Comparison of ENCODE assay signal across 9 cellular contexts in genomic region chr2:240021488-240022104, GRCh38. TPM values are rescaled to one million over a fixed set of nuclear protein-coding genes. Genes with fewer than 3 reads are reported as not detected.
DNase-seq lines count a peak whose midpoint lies in the region; ATAC-seq and TF ChIP-seq lines count a peak whose summit lies in the region.
"Had no signal": no experiment of that assay in that cellular context is flagged by ENCODE, and none has a peak within 500 bp of the region (broad histone marks: within the 10 kb centered on the region; RNA-seq: fewer than 3 reads in every experiment).

No MANE protein-coding gene starts in this region.

- DNase-seq in Ammon's horn (ENCODE audit: low spot score) = peak; percentile 59
- peak; percentile 91 for DNase-seq in H7
- DNase-seq in NOMO-1 treated with DMSO at 0.1 percent for 48 hours (lab: John Stamatoyannopoulos, UW; ENCODE audit: unreplicated experiment) = peak; percentile 52
- DNase-seq in activated CD8-positive, alpha-beta memory T cell treated with anti-CD3 and anti-CD28 coated beads, Interleukin-2, amount 50 U/mL, for 48 hours = peak; percentile 82
- no peak for DNase-seq in esophagus squamous epithelium (lab: John Stamatoyannopoulos, UW)
- DNase-seq in neuronal stem cell (ENCODE audit: low spot score) = peak; percentile 59
- DNase-seq in thoracic aorta (ENCODE audit: low spot score) = no peak
- DNase-seq in COR-L47 (lab: John Stamatoyannopoulos, UW) = no peak

- TF ChIP-seq CTCF in esophagus squamous epithelium (IDR thresholded peaks at IDR 0.05) = peak; percentile 41 to 76 (median 62)
- TF ChIP-seq CTCF in thoracic aorta (IDR thresholded peaks at IDR 0.05) = peak; percentile 57

- no peak overlapping the region for H3K23ac ChIP-seq in neuronal stem cell (ENCODE audit: low read depth, low read length, poor library complexity)

- H3K4ac ChIP-seq in neuronal stem cell (ENCODE audit: low read length) = no peak overlapping the region

- no peak overlapping the region for H4K91ac ChIP-seq in neuronal stem cell (ENCODE audit: low read depth, low read length, poor library complexity)

- H2BK12ac ChIP-seq in neuronal stem cell (ENCODE audit: low read length) = no peak overlapping the region

- intact Hi-C loops in esophagus squamous epithelium (cut with DNase I) = no loop called here

- H2BK15ac ChIP-seq in neuronal stem cell (ENCODE audit: low read length) = no peak overlapping the region

- no peak overlapping the region for H2AK5ac ChIP-seq in neuronal stem cell (ENCODE audit: low read depth, low read length)

- no peaks in the 10 kb centered on the region for H3K27me3 ChIP-seq in H7 (ENCODE audit: control insufficient read depth, insufficient read depth, low read length)
- H3K27me3 ChIP-seq in esophagus squamous epithelium = no peaks in the 10 kb centered on the region
- H3K27me3 ChIP-seq in neuronal stem cell (ENCODE audit: control insufficient read depth in 3 of 3, insufficient read depth in 3 of 3, low read depth in 1 of 3, low read length in 3 of 3) = no peaks in the 10 kb centered on the region
- no peaks in the 10 kb centered on the region for H3K27me3 ChIP-seq in thoracic aorta (replicated peaks; ENCODE audit: insufficient read depth)

- no peak overlapping the region for H4K8ac ChIP-seq in neuronal stem cell (ENCODE audit: low read depth, low read length)

- H3K36me3 ChIP-seq in H7 (replicated peaks; ENCODE audit: control insufficient read depth, insufficient read depth, low read length) (peaks cover 23% of the 10 kb centered on the region), esophagus squamous epithelium (peaks cover 25 to 47% (median 32%) of the 10 kb centered on the region in 3 donors), neuronal stem cell (replicated peaks in 1 of 2; ENCODE audit: control insufficient read depth in 2 of 2, insufficient read depth in 2 of 2, low read length in 2 of 2) (peaks cover 34 to 46% of the 10 kb centered on the region in 2 donors), thoracic aorta (peaks cover 33% of the 10 kb centered on the region)

- H3K14ac ChIP-seq in neuronal stem cell (ENCODE audit: low read length) = no peak overlapping the region

- no peak overlapping the region for H2AFZ ChIP-seq in neuronal stem cell (ENCODE audit: low read length)

- H3K27ac ChIP-seq in esophagus squamous epithelium (no peak overlapping the region), neuronal stem cell (replicated peaks; ENCODE audit: low read length) (no peak overlapping the region), thoracic aorta (no peak overlapping the region)
- H3K27ac ChIP-seq: skin epidermis had no signal

- H3K4me1 ChIP-seq in esophagus squamous epithelium (peaks cover 9 to 33% (median 14%) of the 10 kb centered on the region in 3 donors), neuronal stem cell (ENCODE audit: control insufficient read depth in 2 of 2, insufficient read depth in 1 of 2, low read depth in 1 of 2, low read length in 2 of 2) (peaks cover 0 to 4% of the 10 kb centered on the region in 2 donors), thoracic aorta (ENCODE audit: control insufficient read depth in 1 of 2, low read depth in 2 of 2) (peaks cover 9 to 12% of the 10 kb centered on the region in 2 donors)

- H3K9me3 ChIP-seq in esophagus squamous epithelium (no peaks in the 10 kb centered on the region), neuronal stem cell (replicated peaks in 1 of 2; ENCODE audit: control insufficient read depth in 2 of 2, insufficient read depth in 1 of 2, low read depth in 1 of 2, low read length in 2 of 2) (no peaks in the 10 kb centered on the region), thoracic aorta (no peaks in the 10 kb centered on the region)

- no peak for ATAC-seq in thoracic aorta (ENCODE audit: insufficient number of reproducible peaks, low FRiP score, low read depth)

- no peak overlapping the region for H2BK120ac ChIP-seq in neuronal stem cell (ENCODE audit: low read depth, low read length)

- peaks cover 11% of the 10 kb centered on the region for H3K79me1 ChIP-seq in neuronal stem cell (ENCODE audit: low read depth, low read length)

- no peak overlapping the region for H3K9ac ChIP-seq in neuronal stem cell (ENCODE audit: low read depth, low read length, poor library complexity)

- H3K18ac ChIP-seq in neuronal stem cell (ENCODE audit: low read length) = no peak overlapping the region

- H3K4me2 ChIP-seq in neuronal stem cell (ENCODE audit: insufficient read depth, low read length, poor library complexity, severe bottlenecking) = no peak overlapping the region

- no peak for TF ChIP-seq POLR2A in esophagus squamous epithelium (IDR thresholded peaks at IDR 0.05)

- H3K4me3 ChIP-seq in H7 (ENCODE audit: insufficient read depth, low read depth, low read length) (no peak overlapping the region), esophagus squamous epithelium (no peak overlapping the region), neuronal stem cell (ENCODE audit: low read length in 2 of 2) (no peak overlapping the region), thoracic aorta (no peak overlapping the region)
- H3K4me3 ChIP-seq: skin epidermis had no signal

- 39 to 58% methylated on average over 3 to 9 of the region's 9 CpGs for WGBS in esophagus squamous epithelium, 2 donors
- no CpG with 5 or more reads among the region's 9 CpGs for WGBS in neuronal stem cell (ENCODE audit: extremely low coverage in 2 of 2, insufficient read length in 2 of 2, insufficient replicate concordance in 1 of 2), 2 donors

- H2BK5ac ChIP-seq in neuronal stem cell (ENCODE audit: low read length) = no peak overlapping the region

RNA-seq across cellular contexts. Expression of gene NDUFA10, which starts 3.5 kb away (rescaled TPM):
- 125 and 130 TPM in 2 replicates for total RNA-seq in H7 (2014; rRNA removed; shearing (Covaris generic))
- 100 to 1,000 TPM in 2 of 4 donors, 10 to 100 TPM in 2; 62.4 to 259 (median 104) TPM for total RNA-seq in esophagus squamous epithelium
- 59.9 TPM for polyA plus RNA-seq in neuronal stem cell (2013, experiment 1 of 2)
- 58.4 TPM for polyA plus RNA-seq in neuronal stem cell (2013, experiment 2 of 2)
- total RNA-seq in thoracic aorta = 10 to 100 TPM; 61.0 to 78.4 TPM

RNA-seq across cellular contexts. Expression of gene OR6B2, which starts 8.6 kb away (rescaled TPM):
- not detected in 2 replicates for total RNA-seq in H7 (2014; rRNA removed; shearing (Covaris generic))
- total RNA-seq in esophagus squamous epithelium (not detected), thoracic aorta (not detected)
- polyA plus RNA-seq in neuronal stem cell (2013, experiment 1 of 2) = not detected
- polyA plus RNA-seq in neuronal stem cell (2013, experiment 2 of 2) = not detected

RNA-seq across cellular contexts. Expression of gene OR6B3, which starts 31.7 kb away (rescaled TPM):
- not detected in 2 replicates for total RNA-seq in H7 (2014; rRNA removed; shearing (Covaris generic))
- not detected for total RNA-seq in esophagus squamous epithelium
- polyA plus RNA-seq in neuronal stem cell (2013, experiment 1 of 2) = not detected
- polyA plus RNA-seq in neuronal stem cell (2013, experiment 2 of 2) = not detected
- total RNA-seq in thoracic aorta = not detected

Comparison
In these comparisons a context has a peak if more than half of its experiments do, and no peak if none do; other contexts are left out.
1. DNase-seq: peak in Ammon's horn (single experiment), H7 (single experiment), NOMO-1 treated with DMSO at 0.1 percent for 48 hours (single experiment), activated CD8-positive, alpha-beta memory T cell treated with anti-CD3 and anti-CD28 coated beads, Interleukin-2, amount 50 U/mL, for 48 hours (single experiment) and neuronal stem cell (single experiment); none in esophagus squamous epithelium (single experiment), thoracic aorta (single experiment) and COR-L47 (single experiment).